In genomic region chr1:199914546-199914945, GRCh38 we compare ENCODE assay signal across 26 cellular contexts.
"Had no signal": no experiment of that assay in that cellular context is flagged by ENCODE, and none has a peak within 500 bp of the region (broad histone marks: within the 10 kb centered on the region; RNA-seq: fewer than 3 reads in every experiment).

No MANE protein-coding gene starts in this region.

- H3K4me3 ChIP-seq: left lung, lung, mucosa of descending colon, ovary, right atrium auricular region, right lobe of liver, smooth muscle cell, thyroid gland, transverse colon, upper lobe of left lung, vagina had no signal

- ATAC-seq: left colon; left lung; mucosa of descending colon; naive thymus-derived CD4-positive, alpha-beta T cell; natural killer cell treated with Interleukin-12 subunit alpha and Interleukin-12 subunit beta and Interleukin-15 and Interleukin-18, amount 100 ng/mL, for 72 hours; right lobe of liver; stimulated activated memory B cell treated with anti-CD40 and anti-IgM and Interleukin-4, amounts not matched to agents 10 μg/mL and 1 μg/mL and 100 μg/mL, for 72 hours; stimulated activated naive CD8-positive, alpha-beta T cell treated with anti-CD3 and anti-CD28 coated beads, Interleukin-15, amount 100 ng/mL, for 72 hours had no signal

- H3K9me3 ChIP-seq: left lung, mucosa of descending colon, ovary, right atrium auricular region, right lobe of liver, thyroid gland, transverse colon, upper lobe of left lung, vagina had no signal

- H3K4me2 ChIP-seq: smooth muscle cell had no signal

- DNase-seq: hypothalamus; immature natural killer cell; kidney; left colon; left lung; midbrain; mucosa of descending colon; naive thymus-derived CD4-positive, alpha-beta T cell; ovary; right lobe of liver; stimulated activated CD4-positive, alpha-beta T cell treated with anti-CD3 and anti-CD28 coated beads, Interleukin-1b, Interleukin-23, amount 100 ng/mL, for 48 hours; stimulated activated CD4-positive, alpha-beta T cell treated with anti-CD3 and anti-CD28 coated beads, Interleukin-2, amount 100 ng/mL, for 48 hours; stimulated activated CD4-positive, alpha-beta T cell treated with anti-CD3 and anti-CD28 coated beads, Interleukin-4, amount 100 ng/mL, for 4 hours; stimulated activated CD8-positive, alpha-beta memory T cell treated with anti-CD3 and anti-CD28 coated beads, Interleukin-4, amount 100 ng/mL, for 48 hours; stimulated activated naive CD4-positive, alpha-beta T cell treated with Interleukin-2 at 50 U/mL for 16 hours; stimulated activated naive CD8-positive, alpha-beta T cell treated with anti-CD3 and anti-CD28 coated beads, Interleukin-15, amount 100 ng/mL, for 72 hours; substantia nigra; thyroid gland; transverse colon; upper lobe of left lung had no signal

- H3K27me3 ChIP-seq: left lung, ovary, right atrium auricular region, right lobe of liver, thyroid gland, transverse colon, upper lobe of left lung, vagina had no signal

- H3K4me1 ChIP-seq: left lung, right atrium auricular region, right lobe of liver, thyroid gland, transverse colon, upper lobe of left lung, vagina had no signal

- H3K36me3 ChIP-seq: left lung, ovary, right atrium auricular region, right lobe of liver, thyroid gland, transverse colon, upper lobe of left lung, vagina had no signal

- H3K27ac ChIP-seq: left lung, ovary, right atrium auricular region, right lobe of liver, thyroid gland, transverse colon, upper lobe of left lung, vagina had no signal
